15 cellular contexts compared by ENCODE assay signal in genomic region chr11:79243412-79244174, GRCh38.
DNase-seq lines count a peak whose midpoint lies in the region; ATAC-seq and TF ChIP-seq lines count a peak whose summit lies in the region.
"Had no signal": no experiment of that assay in that cellular context is flagged by ENCODE, and none has a peak within 500 bp of the region (broad histone marks: within the 10 kb centered on the region; RNA-seq: fewer than 3 reads in every experiment).

No MANE protein-coding gene starts in this region.

- H3K4me2 ChIP-seq in GM23338 (no peak overlapping the region), skeletal muscle satellite cell (ENCODE audit: low read length) (no peak overlapping the region)

- peaks cover 3% of the 10 kb centered on the region for H3K27me3 Mint-ChIP-seq in GM23338 (ENCODE audit: insufficient read depth, low read depth, poor library complexity)
- H3K27me3 Mint-ChIP-seq: activated CD4-positive, alpha-beta memory T cell treated with anti-CD3 and anti-CD28 coated beads, Interleukin-2, amount 10 ng/mL, durations not matched to agents 7 days and 5 days had no signal

- DNase-seq in GM23338 (ENCODE audit: low spot score) (no peak), astrocyte of the spinal cord (ENCODE audit: low read depth, low spot score) (peak; percentile 78), NOMO-1 treated with dmso at 0.1 percent for 144 hours (lab: John Stamatoyannopoulos, UW; ENCODE audit: unreplicated experiment) (no peak), NCI-H748 (lab: John Stamatoyannopoulos, UW; ENCODE audit: unreplicated experiment) (no peak)
- DNase-seq: activated CD4-positive, alpha-beta memory T cell treated with anti-CD3 and anti-CD28 coated beads, Interleukin-2, amount 10 ng/mL, durations not matched to agents 7 days and 5 days; anterior cingulate cortex; dorsolateral prefrontal cortex; KG1; NCI-H1105 treated with DMSO at 0.1 percent for 48 hours; NCI-H2227 treated with DMSO at 0.1 percent for 48 hours; transverse colon had no signal

- H3K4me1 ChIP-seq in GM23338 (ENCODE audit: insufficient read depth) (0 out of 2 replicates have a peak, but pooled peaks cover 3% of the 10 kb centered on the region), gastroesophageal sphincter (peaks cover 0 to 18% (median 12%) of the 10 kb centered on the region in 3 donors), skeletal muscle satellite cell (ENCODE audit: control insufficient read depth, insufficient read depth, low read length) (peaks cover 32% of the 10 kb centered on the region)

- no peaks in the 10 kb centered on the region for H3F3A ChIP-seq in GM23338 (replicated peaks; ENCODE audit: low read depth)

- no peak overlapping the region for H2AFZ ChIP-seq in GM23338

- no peak for TF ChIP-seq POLR2A in gastroesophageal sphincter (IDR thresholded peaks at IDR 0.05)

- H3K9ac ChIP-seq in skeletal muscle satellite cell (ENCODE audit: low read depth, low read length): peak overlapping the region; percentile 15

- no peaks in the 10 kb centered on the region for H3K9me3 Mint-ChIP-seq in GM23338
- H3K9me3 Mint-ChIP-seq: activated CD4-positive, alpha-beta memory T cell treated with anti-CD3 and anti-CD28 coated beads, Interleukin-2, amount 10 ng/mL, durations not matched to agents 7 days and 5 days had no signal

- H3K9me2 ChIP-seq in GM23338 (ENCODE audit: insufficient read depth): no peaks in the 10 kb centered on the region

- 68 to 94% methylated on average over 3 to 14 of the region's 16 CpGs for WGBS in gastroesophageal sphincter (ENCODE audit: low coverage in 1 of 2), 2 donors

- no peak overlapping the region for H3K27ac ChIP-seq in GM23338 (ENCODE audit: low read depth)
- H3K27ac ChIP-seq in gastroesophageal sphincter: peak overlapping the region in 3 of 4 donors; percentile 48 to 50 (median 49)

- no peak overlapping the region for H3K4me3 Mint-ChIP-seq in GM23338
- H3K4me3 Mint-ChIP-seq: activated CD4-positive, alpha-beta memory T cell treated with anti-CD3 and anti-CD28 coated beads, Interleukin-2, amount 10 ng/mL, durations not matched to agents 7 days and 5 days had no signal

- no peak; the same call in 2 of the 3 replicates for ATAC-seq in GM23338
- ATAC-seq in gastroesophageal sphincter: no peak
- no peak for ATAC-seq in GM19463 (IDR thresholded peaks at IDR 0.05; ENCODE audit: unreplicated experiment)
- no peak for ATAC-seq in GM21515 (IDR thresholded peaks at IDR 0.05; ENCODE audit: unreplicated experiment)

- TF ChIP-seq CTCF in GM23338 (conservative IDR thresholded peaks at IDR 0.05; ENCODE audit: low read depth in 2 of 2): no peak
- no peak for TF ChIP-seq CTCF in astrocyte of the spinal cord (IDR thresholded peaks at IDR 0.05; ENCODE audit: low read depth, low read length)
- no peak for TF ChIP-seq CTCF in gastroesophageal sphincter (IDR thresholded peaks at IDR 0.05)

- TF ChIP-seq EP300 in gastroesophageal sphincter (IDR thresholded peaks at IDR 0.05): no peak

- peak overlapping the region; percentile 21; the same call in 1 of the 2 replicates for H3K27ac Mint-ChIP-seq in GM23338
- H3K27ac Mint-ChIP-seq: activated CD4-positive, alpha-beta memory T cell treated with anti-CD3 and anti-CD28 coated beads, Interleukin-2, amount 10 ng/mL, durations not matched to agents 7 days and 5 days had no signal

- H3K27me3 ChIP-seq in GM23338 (ENCODE audit: insufficient read depth) (no peaks in the 10 kb centered on the region), gastroesophageal sphincter (no peaks in the 10 kb centered on the region), skeletal muscle satellite cell (ENCODE audit: control insufficient read depth, insufficient read depth, low read length) (no peaks in the 10 kb centered on the region)
- H3K27me3 ChIP-seq: transverse colon had no signal

- no peaks in the 10 kb centered on the region for H3K79me2 ChIP-seq in GM23338 (replicated peaks; ENCODE audit: insufficient read depth)

- in situ Hi-C loops in astrocyte of the spinal cord (cut with HindIII; ENCODE audit: low sequenced_read_pairs): no loop called here

- no peaks in the 10 kb centered on the region for H3K9me3 ChIP-seq in gastroesophageal sphincter
- no peaks in the 10 kb centered on the region for H3K9me3 ChIP-seq in skeletal muscle satellite cell (replicated peaks; ENCODE audit: low read length)
- H3K9me3 ChIP-seq: transverse colon had no signal

- peaks cover 19% of the 10 kb centered on the region for H3K4me1 Mint-ChIP-seq in GM23338
- H3K4me1 Mint-ChIP-seq: activated CD4-positive, alpha-beta memory T cell treated with anti-CD3 and anti-CD28 coated beads, Interleukin-2, amount 10 ng/mL, durations not matched to agents 7 days and 5 days had no signal

- H3K36me3 ChIP-seq in GM23338 (ENCODE audit: insufficient read depth): no peaks in the 10 kb centered on the region
- H3K36me3 ChIP-seq in gastroesophageal sphincter: no peaks in the 10 kb centered on the region
- no peaks in the 10 kb centered on the region for H3K36me3 ChIP-seq in skeletal muscle satellite cell (ENCODE audit: insufficient read depth, low read length)
- H3K36me3 ChIP-seq: transverse colon had no signal

- no peaks in the 10 kb centered on the region for H3K36me3 Mint-ChIP-seq in GM23338 (ENCODE audit: low read depth)

- no peak overlapping the region for H3K4me3 ChIP-seq in GM23338
- H3K4me3 ChIP-seq in astrocyte of the spinal cord (ENCODE audit: low read depth, low read length): no peak overlapping the region
- no peak overlapping the region for H3K4me3 ChIP-seq in gastroesophageal sphincter
- H3K4me3 ChIP-seq in skeletal muscle satellite cell (ENCODE audit: low read length): no peak overlapping the region
- H3K4me3 ChIP-seq: dorsolateral prefrontal cortex, transverse colon had no signal

- no peaks in the 10 kb centered on the region; the same call in 1 of the 2 replicates for H4K20me1 ChIP-seq in GM23338 (replicated peaks; ENCODE audit: insufficient read depth)

TF ChIP-seq in GM23338, 12 proteins besides CTCF, POLR2A, EP300 and RAD21 (continues in another document):
- TF ChIP-seq ETS1 (IDR thresholded peaks at IDR 0.05): no peak
